Comparison of ENCODE assay signal across 36 cellular contexts in genomic region chr20:48583801-48584200, GRCh38.
"Had no signal": no experiment of that assay in that cellular context is flagged by ENCODE, and none has a peak within 500 bp of the region (broad histone marks: within the 10 kb centered on the region; RNA-seq: fewer than 3 reads in every experiment).

No MANE protein-coding gene starts in this region.

- H3K27ac Mint-ChIP-seq: activated B cell treated with CpG ODN at 0.5 μM for 24 hours; activated CD4-positive, alpha-beta memory T cell treated with anti-CD3 and anti-CD28 coated beads, Interleukin-2, amount 10 ng/mL, durations not matched to agents 7 days and 5 days; activated naive CD8-positive, alpha-beta T cell treated with anti-CD3 and anti-CD28 coated beads, Interleukin-2, amount 10 ng/mL, durations not matched to agents 7 days and 5 days; activated T-cell treated with anti-CD3 and anti-CD28 coated beads, Interleukin-2, amount 50 U/mL, for 24 hours; activated T-helper 2 cell treated with anti-CD3 and anti-CD28 coated beads, Interferon-gamma antibody, Interleukin-2, Interleukin-4, amounts not matched to agents 10 μg/mL and 5 μg/mL and 100 μg/mL, durations not matched to agents 14 hours and 24 hours and 36 hours; T-cell had no signal

- H3K36me3 ChIP-seq: ascending aorta, cardiac muscle cell, Peyer's patch had no signal

- H3K36me3 Mint-ChIP-seq: activated naive CD4-positive, alpha-beta T cell treated with anti-CD3 and anti-CD28 coated beads, Interleukin-2, amount 50 U/mL, for 24 hours; activated naive CD8-positive, alpha-beta T cell treated with anti-CD3 and anti-CD28 coated beads, Interleukin-2, amount 10 ng/mL, durations not matched to agents 7 days and 5 days; T-cell had no signal

- DNase-seq: activated B cell treated with CpG ODN at 0.5 μM for 24 hours; activated CD4-positive, alpha-beta memory T cell treated with anti-CD3 and anti-CD28 coated beads, Interleukin-2, amount 10 ng/mL, durations not matched to agents 7 days and 5 days; activated CD4-positive, alpha-beta T cell treated with anti-CD3 and anti-CD28 coated beads for 48 hours; activated CD4-positive, CD25-positive, alpha-beta regulatory T cell treated with anti-CD3 and anti-CD28 coated beads, Interleukin-2, amount 50 U/mL, for 72 hours; activated gamma-delta T cell; activated naive CD4-positive, alpha-beta T cell treated with Interleukin-2 at 50 U/mL for 16 hours; activated naive CD8-positive, alpha-beta T cell treated with anti-CD3 and anti-CD28 coated beads, Interleukin-2, amount 10 ng/mL, durations not matched to agents 7 days and 5 days; activated T-cell treated with anti-CD3 and anti-CD28 coated beads, Interleukin-2, amount 50 U/mL, for 24 hours; amygdala; Kasumi-1; KG1; MM.1S; MV-4-11; NCI-H1092; NCI-H1436 treated with DMSO at 0.1 percent for 48 hours; NCI-H1694 treated with DMSO at 0.1 percent for 48 hours; NCI-H2029; NCI-H345; NCI-H510A; NCI-H526; NCI-H748 treated with DMSO at 0.1 percent for 48 hours; NK-92 treated with Interleukin-12 subunit alpha and Interleukin-12 subunit beta, amount 100 ng/mL, for 24 hours; PC-3; Peyer's patch; RPMI8226; SIG-M5; T-cell; T-helper 2 cell; T-helper 9 cell had no signal

- H3K27me3 ChIP-seq: ascending aorta, cardiac muscle cell, Peyer's patch had no signal

- H3K27ac ChIP-seq: ascending aorta, cardiac muscle cell, Peyer's patch, VCaP had no signal

- H3K4me3 Mint-ChIP-seq: activated B cell treated with CpG ODN at 0.5 μM for 24 hours; activated CD4-positive, alpha-beta memory T cell treated with anti-CD3 and anti-CD28 coated beads, Interleukin-2, amount 10 ng/mL, durations not matched to agents 7 days and 5 days; activated naive CD4-positive, alpha-beta T cell treated with anti-CD3 and anti-CD28 coated beads, Interleukin-2, amount 50 U/mL, for 24 hours; activated naive CD8-positive, alpha-beta T cell treated with anti-CD3 and anti-CD28 coated beads, Interleukin-2, amount 10 ng/mL, durations not matched to agents 7 days and 5 days; activated T-cell treated with anti-CD3 and anti-CD28 coated beads, Interleukin-2, amount 50 U/mL, for 24 hours; T-cell had no signal

- ATAC-seq: PC-3, Right ventricle myocardium inferior, SK-N-SH treated with all-trans-retinoic acid at 6 μM for 48 hours, T-cell had no signal

- H3K9me3 Mint-ChIP-seq: activated B cell treated with CpG ODN at 0.5 μM for 24 hours; activated CD4-positive, alpha-beta memory T cell treated with anti-CD3 and anti-CD28 coated beads, Interleukin-2, amount 10 ng/mL, durations not matched to agents 7 days and 5 days; activated naive CD4-positive, alpha-beta T cell treated with anti-CD3 and anti-CD28 coated beads, Interleukin-2, amount 50 U/mL, for 24 hours; activated naive CD8-positive, alpha-beta T cell treated with anti-CD3 and anti-CD28 coated beads, Interleukin-2, amount 10 ng/mL, durations not matched to agents 7 days and 5 days; activated T-cell treated with anti-CD3 and anti-CD28 coated beads, Interleukin-2, amount 50 U/mL, for 24 hours; activated T-helper 2 cell treated with anti-CD3 and anti-CD28 coated beads, Interferon-gamma antibody, Interleukin-2, Interleukin-4, amounts not matched to agents 10 μg/mL and 5 μg/mL and 100 μg/mL, durations not matched to agents 14 hours and 24 hours and 36 hours; T-cell had no signal

- H3K9me3 ChIP-seq: ascending aorta, Peyer's patch had no signal

- H3K4me3 ChIP-seq: ascending aorta, cardiac muscle cell, Peyer's patch had no signal

- H3K4me1 ChIP-seq: ascending aorta, Peyer's patch had no signal

- H3K4me1 Mint-ChIP-seq: activated B cell treated with CpG ODN at 0.5 μM for 24 hours; activated CD4-positive, alpha-beta memory T cell treated with anti-CD3 and anti-CD28 coated beads, Interleukin-2, amount 10 ng/mL, durations not matched to agents 7 days and 5 days; activated naive CD4-positive, alpha-beta T cell treated with anti-CD3 and anti-CD28 coated beads, Interleukin-2, amount 50 U/mL, for 24 hours; activated naive CD8-positive, alpha-beta T cell treated with anti-CD3 and anti-CD28 coated beads, Interleukin-2, amount 10 ng/mL, durations not matched to agents 7 days and 5 days; T-cell had no signal
